Comparison of ENCODE assay signal across 8 cellular contexts in genomic region chr10:101694674-101695403, GRCh38. TPM values are rescaled to one million over a fixed set of nuclear protein-coding genes. Genes with fewer than 3 reads are reported as not detected.
DNase-seq lines count a peak whose midpoint lies in the region; ATAC-seq and TF ChIP-seq lines count a peak whose summit lies in the region.

A gene with protein sequence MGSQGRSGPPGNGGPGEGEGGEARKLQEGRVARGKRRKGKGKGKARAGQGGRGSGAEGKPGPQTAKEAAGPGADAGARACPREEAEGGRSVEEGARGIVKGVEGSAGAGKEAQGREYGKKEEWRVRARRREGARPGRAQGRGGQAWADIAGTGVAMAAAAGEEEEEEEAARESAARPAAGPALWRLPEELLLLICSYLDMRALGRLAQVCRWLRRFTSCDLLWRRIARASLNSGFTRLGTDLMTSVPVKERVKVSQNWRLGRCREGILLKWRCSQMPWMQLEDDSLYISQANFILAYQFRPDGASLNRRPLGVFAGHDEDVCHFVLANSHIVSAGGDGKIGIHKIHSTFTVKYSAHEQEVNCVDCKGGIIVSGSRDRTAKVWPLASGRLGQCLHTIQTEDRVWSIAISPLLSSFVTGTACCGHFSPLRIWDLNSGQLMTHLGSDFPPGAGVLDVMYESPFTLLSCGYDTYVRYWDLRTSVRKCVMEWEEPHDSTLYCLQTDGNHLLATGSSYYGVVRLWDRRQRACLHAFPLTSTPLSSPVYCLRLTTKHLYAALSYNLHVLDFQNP (minus strand): TSS chr10:101695170. CDS start chr10:101695105, 65 bp downstream.

- POLR2A ChIA-PET in Panc1 (lab: Charles Lee): interaction anchor here (0.7 kb wide), 1 partner anchor 12 kb away, joined by 3 read pairs; no protein-coding TSS in a partner anchor

- in situ Hi-C loops in Panc1 (cut with HindIII; ENCODE audit: low pct_unique_long_range_greater_than_20kb, low sequenced_read_pairs): no loop called here

- no peaks in the 10 kb centered on the region for H3K9me3 Mint-ChIP-seq in activated T-helper 17 cell treated with anti-CD3 and anti-CD28 coated beads, Interleukin-2, amount 50 U/mL, for 72 hours
- H3K9me3 Mint-ChIP-seq in nephron progenitor cell: no peaks in the 10 kb centered on the region
- H3K9me3 Mint-ChIP-seq in stimulated activated naive CD8-positive, alpha-beta T cell treated with anti-CD3 and anti-CD28 coated beads, Interleukin-15, Interleukin-2, amounts not matched to agents 100 ng/mL and 50 ng/mL, for 24 hours: no peaks in the 10 kb centered on the region

- CTCF ChIA-PET in Panc1 (lab: Charles Lee): no interaction called here

- ATAC-seq in GM18873 (IDR thresholded peaks at IDR 0.05; ENCODE audit: low FRiP score, unreplicated experiment): peak; percentile 8
- peak; percentile 67 for ATAC-seq in HG03108 (IDR thresholded peaks at IDR 0.05; ENCODE audit: unreplicated experiment)
- ATAC-seq in Panc1: peak; percentile 85
- ATAC-seq in activated T-helper 17 cell treated with anti-CD3 and anti-CD28 coated beads, Interleukin-2, amount 50 U/mL, for 72 hours (replicated peaks): peak; percentile 82

- intact Hi-C loops in Panc1 (cut with micrococcal nuclease; ENCODE audit: unreplicated experiment): no loop called here

- BruUV-seq in Panc1 (replicated peaks; lab: Mats Ljungman, UMichigan): no TSS peak

- DNase-seq in AG08395 (ENCODE audit: low spot score): peak; percentile 57
- DNase-seq in Panc1 (ENCODE audit: low read depth, low spot score): no peak
- peak; percentile 19 for DNase-seq in fibroblast of pulmonary artery (ENCODE audit: low read depth)
- DNase-seq in nephron progenitor cell: peak; percentile 56

- peak within 1 kb of the TSS; percentile 97 for H3K4me3 Mint-ChIP-seq in activated T-helper 17 cell treated with anti-CD3 and anti-CD28 coated beads, Interleukin-2, amount 50 U/mL, for 72 hours
- H3K4me3 Mint-ChIP-seq in nephron progenitor cell: peak within 1 kb of the TSS; percentile 91
- H3K4me3 Mint-ChIP-seq in stimulated activated naive CD8-positive, alpha-beta T cell treated with anti-CD3 and anti-CD28 coated beads, Interleukin-15, Interleukin-2, amounts not matched to agents 100 ng/mL and 50 ng/mL, for 24 hours: peak within 1 kb of the TSS; percentile 96

- H3K4me1 Mint-ChIP-seq in activated T-helper 17 cell treated with anti-CD3 and anti-CD28 coated beads, Interleukin-2, amount 50 U/mL, for 72 hours: peaks cover 10% of the 10 kb centered on the region
- H3K4me1 Mint-ChIP-seq in nephron progenitor cell: peaks cover 59% of the 10 kb centered on the region
- H3K4me1 Mint-ChIP-seq in stimulated activated naive CD8-positive, alpha-beta T cell treated with anti-CD3 and anti-CD28 coated beads, Interleukin-15, Interleukin-2, amounts not matched to agents 100 ng/mL and 50 ng/mL, for 24 hours (ENCODE audit: low read depth): peaks cover 42% of the 10 kb centered on the region

- H3K27ac Mint-ChIP-seq in activated T-helper 17 cell treated with anti-CD3 and anti-CD28 coated beads, Interleukin-2, amount 50 U/mL, for 72 hours: peak within 1 kb of the TSS; percentile 100
- H3K27ac Mint-ChIP-seq in nephron progenitor cell: peak within 1 kb of the TSS; percentile 99
- H3K27ac Mint-ChIP-seq in stimulated activated naive CD8-positive, alpha-beta T cell treated with anti-CD3 and anti-CD28 coated beads, Interleukin-15, Interleukin-2, amounts not matched to agents 100 ng/mL and 50 ng/mL, for 24 hours: peak within 1 kb of the TSS; percentile 99

- H3K4me1 ChIP-seq in Panc1 (ENCODE audit: control insufficient read depth, insufficient read depth, low read length): peaks cover 28% of the 10 kb centered on the region; the same call in 1 of the 2 replicates

- TF ChIP-seq CTCF in Panc1 (IDR thresholded peaks at IDR 0.05) (no peak), fibroblast of pulmonary artery (IDR thresholded peaks at IDR 0.05; ENCODE audit: low read length, missing control alignments) (no peak), nephron progenitor cell (IDR thresholded peaks at IDR 0.05) (no peak)

- H3K9me3 ChIP-seq in Panc1 (ENCODE audit: control insufficient read depth, insufficient read depth, low read depth, low read length): no peaks in the 10 kb centered on the region

- H3K36me3 ChIP-seq in Panc1 (ENCODE audit: control insufficient read depth, insufficient read depth, low read length): no peaks in the 10 kb centered on the region; the same call in 1 of the 2 replicates

- H3K4me3 ChIP-seq in Panc1 (ENCODE audit: low read depth in 2 of 2, low read length in 2 of 2) (peak within 1 kb of the TSS; percentile 72 to 76), fibroblast of pulmonary artery (replicated peaks; ENCODE audit: low read depth, low read length) (peak within 1 kb of the TSS; percentile 84)

- no peaks in the 10 kb centered on the region for H3K27me3 ChIP-seq in Panc1 (ENCODE audit: control insufficient read depth, insufficient read depth, low read length)

- H3K27ac ChIP-seq in Panc1 (ENCODE audit: low read length): peak within 1 kb of the TSS; percentile 86

- peaks cover 12% of the 10 kb centered on the region for H3K36me3 Mint-ChIP-seq in activated T-helper 17 cell treated with anti-CD3 and anti-CD28 coated beads, Interleukin-2, amount 50 U/mL, for 72 hours (ENCODE audit: low read depth)
- peaks cover 4% of the 10 kb centered on the region for H3K36me3 Mint-ChIP-seq in nephron progenitor cell (ENCODE audit: low read depth)
- peaks cover 9% of the 10 kb centered on the region for H3K36me3 Mint-ChIP-seq in stimulated activated naive CD8-positive, alpha-beta T cell treated with anti-CD3 and anti-CD28 coated beads, Interleukin-15, Interleukin-2, amounts not matched to agents 100 ng/mL and 50 ng/mL, for 24 hours (ENCODE audit: low read depth)

- H3K27me3 Mint-ChIP-seq in activated T-helper 17 cell treated with anti-CD3 and anti-CD28 coated beads, Interleukin-2, amount 50 U/mL, for 72 hours: no peaks in the 10 kb centered on the region
- H3K27me3 Mint-ChIP-seq in nephron progenitor cell (ENCODE audit: low read depth, poor library complexity): no peaks in the 10 kb centered on the region
- H3K27me3 Mint-ChIP-seq in stimulated activated naive CD8-positive, alpha-beta T cell treated with anti-CD3 and anti-CD28 coated beads, Interleukin-15, Interleukin-2, amounts not matched to agents 100 ng/mL and 50 ng/mL, for 24 hours: no peaks in the 10 kb centered on the region

RNA-seq across cellular contexts. Expression of the gene that starts here (rescaled TPM):
- 61.5 TPM for total RNA-seq in Panc1 (2021; ENCODE audit: unreplicated experiment)
- 89.5 TPM for polyA plus RNA-seq in Panc1 (2012; ENCODE audit: insufficient read length)
- 10 to 100 TPM; 37.1 to 41.6 TPM for total RNA-seq in activated T-helper 17 cell treated with anti-CD3 and anti-CD28 coated beads, Interleukin-2, amount 50 U/mL, for 72 hours

Comparison
In these comparisons a context has a peak if more than half of its experiments do, and no peak if none do; other contexts are left out.
1. ATAC-seq: peak in every context shown above with its lines; median percentile 85 in Panc1; 82 in activated T-helper 17 cell treated with anti-CD3 and anti-CD28 coated beads, Interleukin-2, amount 50 U/mL, for 72 hours; 67 in HG03108; 8 in GM18873.